18 cellular contexts compared by ENCODE assay signal in the genomic region with DNA sequence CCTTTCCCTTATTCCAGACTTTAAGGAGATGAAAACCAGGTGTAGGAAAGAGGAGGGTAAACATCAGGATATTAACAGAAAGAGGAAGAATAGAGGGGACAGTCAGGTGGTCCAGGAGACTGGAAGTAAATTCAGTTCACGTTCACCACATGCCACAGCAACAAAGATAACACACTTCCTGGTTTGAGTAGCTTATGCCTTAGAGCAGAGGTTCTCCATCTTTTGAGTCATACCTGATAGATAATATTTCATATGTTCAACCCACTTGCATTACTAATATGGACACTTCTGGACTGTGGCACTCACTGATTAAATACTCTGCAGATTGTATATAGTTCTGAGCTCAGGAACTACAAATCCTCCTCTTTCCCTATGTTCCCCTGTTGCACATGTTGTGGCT.
A peak's percentile ranks its signal among the peaks of the same experiment; 100 is the strongest.
DNase-seq lines count a peak whose midpoint lies in the region; ATAC-seq, FAIRE-seq and TF ChIP-seq lines count a peak whose summit lies in the region.
"Had no signal": no experiment of that assay in that cellular context is flagged by ENCODE, and none has a peak within 500 bp of the region (broad histone marks: within the 10 kb centered on the region; RNA-seq: fewer than 3 reads in every experiment).

No MANE protein-coding gene starts in this region.

- H3K36me3 ChIP-seq in OCI-LY3 (replicated peaks; ENCODE audit: low read depth, low read length): no peaks in the 10 kb centered on the region

- H3K4me1 Mint-ChIP-seq in natural killer cell: peaks cover 16 to 18% of the 10 kb centered on the region in 2 donors

- H2AFZ ChIP-seq in OCI-LY3 (ENCODE audit: low read depth, low read length): peak overlapping the region; percentile 79

- H3K27ac ChIP-seq in OCI-LY3 (ENCODE audit: low read length) (peak overlapping the region; percentile 73), caudate nucleus (ENCODE audit: low read depth, low read length) (no peak overlapping the region)
- H3K27ac ChIP-seq: foreskin keratinocyte had no signal

- no peaks in the 10 kb centered on the region for H3K9me3 ChIP-seq in OCI-LY3 (ENCODE audit: insufficient read depth, low read length)

- no peak overlapping the region for H3K4me3 ChIP-seq in OCI-LY3 (ENCODE audit: low read length)

- DNase-seq in GM12892 (ENCODE audit: insufficient read length): no peak
- no peak for DNase-seq in natural killer cell
- DNase-seq in NCI-H2107 (lab: John Stamatoyannopoulos, UW): no peak
- DNase-seq in caudate nucleus (lab: John Stamatoyannopoulos, UW): no peak
- DNase-seq: activated CD8-positive, alpha-beta memory T cell treated with anti-CD3 and anti-CD28 coated beads for 24 hours; activated naive CD4-positive, alpha-beta T cell treated with anti-CD3 and anti-CD28 coated beads, Interleukin-2, amount 50 U/mL, for 16 hours; CD8-positive, alpha-beta T cell; effector memory CD8-positive, alpha-beta T cell; foreskin keratinocyte; GF-D8; mesendoderm; NCI-H1436 treated with DMSO at 0.1 percent for 48 hours; NCI-H510A; occipital lobe had no signal

- H3K27ac Mint-ChIP-seq in natural killer cell: peak overlapping the region in 1 of 2 donors; percentile 5
- H3K27ac Mint-ChIP-seq: CD8-positive, alpha-beta T cell had no signal

- no peaks in the 10 kb centered on the region for H4K20me1 ChIP-seq in OCI-LY3 (ENCODE audit: insufficient read depth, low read length)

- H3K36me3 Mint-ChIP-seq in natural killer cell: no peaks in the 10 kb centered on the region
- H3K36me3 Mint-ChIP-seq: CD8-positive, alpha-beta T cell had no signal

- TF ChIP-seq POLR2A in GM12892 (IDR thresholded peaks at IDR 0.05; ENCODE audit: low read depth, low read length): no peak

- no peaks in the 10 kb centered on the region for H3K27me3 ChIP-seq in OCI-LY3 (ENCODE audit: low read depth, low read length)
- H3K27me3 ChIP-seq: foreskin keratinocyte had no signal

- peak overlapping the region; percentile 57 for H3K4me2 ChIP-seq in OCI-LY3 (ENCODE audit: low read length)

- intact Hi-C loops in natural killer cell (cut with micrococcal nuclease): no loop called here

- peak overlapping the region; percentile 19; the same call in 1 of the 2 replicates for H3K9ac ChIP-seq in OCI-LY3 (ENCODE audit: low read length)

- H3K79me2 ChIP-seq in OCI-LY3 (ENCODE audit: low read length): no peaks in the 10 kb centered on the region

- ATAC-seq in GM21529 (IDR thresholded peaks at IDR 0.05; ENCODE audit: unreplicated experiment): peak; percentile 45
- ATAC-seq in natural killer cell: peak; percentile 44 to 52 (median 47)
- ATAC-seq in HG02759 (IDR thresholded peaks at IDR 0.05; ENCODE audit: unreplicated experiment): no peak
- ATAC-seq in GM21786 (IDR thresholded peaks at IDR 0.05; ENCODE audit: unreplicated experiment): no peak
- ATAC-seq: CD8-positive, alpha-beta T cell; foreskin keratinocyte had no signal

- peaks cover 0 to 6% of the 10 kb centered on the region in 2 donors for H3K27me3 Mint-ChIP-seq in natural killer cell (ENCODE audit: low read depth in 2 of 2)
- H3K27me3 Mint-ChIP-seq: effector memory CD8-positive, alpha-beta T cell had no signal

- no peaks in the 10 kb centered on the region for H3K9me3 Mint-ChIP-seq in natural killer cell
- H3K9me3 Mint-ChIP-seq: CD8-positive, alpha-beta T cell; effector memory CD8-positive, alpha-beta T cell had no signal

- peak; percentile 69 for FAIRE-seq in GM12892 (lab: Jason Lieb, UNC)

- no peak overlapping the region for H3K4me3 Mint-ChIP-seq in natural killer cell
- H3K4me3 Mint-ChIP-seq: CD8-positive, alpha-beta T cell; effector memory CD8-positive, alpha-beta T cell had no signal

- peaks cover 42% of the 10 kb centered on the region for H3K4me1 ChIP-seq in OCI-LY3 (ENCODE audit: low read length)

- TF ChIP-seq CTCF in OCI-LY3 (IDR thresholded peaks at IDR 0.05; ENCODE audit: low read depth, low read length): no peak
- TF ChIP-seq CTCF in natural killer cell (IDR thresholded peaks at IDR 0.05): no peak

Comparison
In these comparisons a context has a peak if more than half of its experiments do, and no peak if none do; other contexts are left out.
1. ATAC-seq: peak in GM21529 (single experiment) and natural killer cell (3 of 3); none in HG02759 (single experiment) and GM21786 (single experiment).